18 cellular contexts compared by ENCODE assay signal in genomic region chr12:110745632-110746284, GRCh38. TPM values are rescaled to one million over a fixed set of nuclear protein-coding genes. Genes with fewer than 3 reads are reported as not detected.
DNase-seq lines count a peak whose midpoint lies in the region; ATAC-seq and TF ChIP-seq lines count a peak whose summit lies in the region.
"Had no signal": no experiment of that assay in that cellular context is flagged by ENCODE, and none has a peak within 500 bp of the region (broad histone marks: within the 10 kb centered on the region; RNA-seq: fewer than 3 reads in every experiment).

No MANE protein-coding gene starts in this region.

- no peaks in the 10 kb centered on the region for H3K36me3 Mint-ChIP-seq in mesothelial cell of epicardium
- H3K36me3 Mint-ChIP-seq in type B pancreatic cell, result no peaks in the 10 kb centered on the region
- H3K36me3 Mint-ChIP-seq in immature natural killer cell, result no peaks in the 10 kb centered on the region

- POLR2A ChIA-PET in SK-N-SH (lab: Yijun Ruan, JAX), result no interaction called here

- no peak for TF ChIP-seq RAD21 in SK-N-SH (IDR thresholded peaks at IDR 0.05; ENCODE audit: low read length)

- H2AFZ ChIP-seq in SK-N-SH (ENCODE audit: low read depth) (no peak overlapping the region), mammary epithelial cell (ENCODE audit: low read depth, low read length) (peak overlapping the region; percentile 60)

- TF ChIP-seq EP300 in SK-N-SH (IDR thresholded peaks at IDR 0.05; ENCODE audit: borderline replicate concordance in 1 of 2, low read depth in 1 of 2, low read length in 1 of 2), result no peak

- dilution Hi-C loops in mammary epithelial cell (cut with HindIII; ENCODE audit: low sequenced_read_pairs), result no loop called here

- H3K27me3 Mint-ChIP-seq in mesothelial cell of epicardium (ENCODE audit: low read depth) (no peaks in the 10 kb centered on the region), type B pancreatic cell (peaks cover 5% of the 10 kb centered on the region), immature natural killer cell (ENCODE audit: low read depth in 3 of 3) (peaks cover 12 to 21% (median 13%) of the 10 kb centered on the region in 3 donors)
- H3K27me3 Mint-ChIP-seq: activated T-helper 17 cell treated with anti-CD3 and anti-CD28 coated beads, Interleukin-2, amount 50 U/mL, for 72 hours; stimulated activated memory B cell treated with anti-CD40 and anti-IgM and Interleukin-4, amounts not matched to agents 10 μg/mL and 1 μg/mL and 100 μg/mL, for 72 hours had no signal

- H3K4me1 Mint-ChIP-seq in mesothelial cell of epicardium (peaks cover 28% of the 10 kb centered on the region), type B pancreatic cell (ENCODE audit: unreplicated experiment) (peaks cover 33% of the 10 kb centered on the region), immature natural killer cell (peaks cover 21 to 26% of the 10 kb centered on the region in 2 donors)

- H3K36me3 ChIP-seq in SK-N-SH (replicated peaks in 1 of 2; ENCODE audit: control insufficient read depth in 1 of 2, insufficient read depth in 2 of 2, low read length in 1 of 2) (no peaks in the 10 kb centered on the region), mammary epithelial cell (ENCODE audit: insufficient read depth, low read length) (no peaks in the 10 kb centered on the region)
- H3K36me3 ChIP-seq: BLaER1 treated with 17β-estradiol and CSF1 and Interleukin-3, amounts not matched to agents 10 nM and 100 nM; ovary; right lobe of liver; upper lobe of left lung had no signal

- H3K27ac Mint-ChIP-seq in mesothelial cell of epicardium, result peak overlapping the region; percentile 23
- no peak overlapping the region for H3K27ac Mint-ChIP-seq in type B pancreatic cell
- no peak overlapping the region for H3K27ac Mint-ChIP-seq in immature natural killer cell
- H3K27ac Mint-ChIP-seq: activated T-helper 17 cell treated with anti-CD3 and anti-CD28 coated beads, Interleukin-2, amount 50 U/mL, for 72 hours; stimulated activated memory B cell treated with anti-CD40 and anti-IgM and Interleukin-4, amounts not matched to agents 10 μg/mL and 1 μg/mL and 100 μg/mL, for 72 hours had no signal

- H3K4me2 ChIP-seq in SK-N-SH (0 out of 2 replicates have a peak overlapping the region, but pooled peaks have one; percentile 94), mammary epithelial cell (ENCODE audit: insufficient read depth, low read depth, low read length) (peak overlapping the region; percentile 96)

- TF ChIP-seq CTCF in SK-N-SH (IDR thresholded peaks at IDR 0.05) (no peak), mammary epithelial cell (conservative IDR thresholded peaks at IDR 0.05 in 1 of 2, IDR thresholded peaks at IDR 0.05 in 1 of 2; ENCODE audit: extremely low read depth in 1 of 2, insufficient read depth in 1 of 2, low read depth in 1 of 2, low read length in 2 of 2) (no peak), mesothelial cell of epicardium (IDR thresholded peaks at IDR 0.05; ENCODE audit: unreplicated experiment) (no peak), type B pancreatic cell (conservative IDR thresholded peaks at IDR 0.05) (no peak)

- H3K4me3 ChIP-seq in SK-N-SH (ENCODE audit: low read depth in 2 of 2, low read length in 1 of 2) (no peak overlapping the region), mammary epithelial cell (replicated peaks in 1 of 3; ENCODE audit: insufficient read depth in 1 of 3, low read depth in 2 of 3, low read length in 3 of 3) (no peak overlapping the region)
- H3K4me3 ChIP-seq: BLaER1 treated with 17β-estradiol and CSF1 and Interleukin-3, amounts not matched to agents 10 nM and 100 nM; MG63; ovary; right lobe of liver; upper lobe of left lung had no signal

- peaks cover 11 to 13% of the 10 kb centered on the region in 2 experiments for H3K4me1 ChIP-seq in SK-N-SH (ENCODE audit: control insufficient read depth in 1 of 2, insufficient read depth in 2 of 2, low read depth in 1 of 2, low read length in 1 of 2)
- H3K4me1 ChIP-seq in mammary epithelial cell (ENCODE audit: insufficient read depth, low read length), result peaks cover 22% of the 10 kb centered on the region

- no peak overlapping the region for H3K9ac ChIP-seq in SK-N-SH
- H3K9ac ChIP-seq in mammary epithelial cell (ENCODE audit: insufficient read depth, low read length), result no peak overlapping the region
- H3K9ac ChIP-seq: BLaER1 treated with 17β-estradiol and CSF1 and Interleukin-3, amounts not matched to agents 10 nM and 100 nM had no signal

- BruUV-seq in mammary epithelial cell (replicated peaks; lab: Mats Ljungman, UMichigan), result no TSS peak

- H4K20me1 ChIP-seq in SK-N-SH (ENCODE audit: insufficient read depth) (peaks cover 15% of the 10 kb centered on the region), mammary epithelial cell (ENCODE audit: insufficient read depth, low read length) (peaks cover 6% of the 10 kb centered on the region)

- in situ Hi-C loops in mammary epithelial cell (cut with MboI; ENCODE audit: low sequenced_read_pairs in 2 of 2), result no loop called here

- H3K27me3 ChIP-seq in SK-N-SH (ENCODE audit: insufficient read depth) (no peaks in the 10 kb centered on the region), mammary epithelial cell (ENCODE audit: insufficient read depth, low read length) (no peaks in the 10 kb centered on the region)
- H3K27me3 ChIP-seq: BLaER1 treated with 17β-estradiol and CSF1 and Interleukin-3, amounts not matched to agents 10 nM and 100 nM; MG63; ovary; right lobe of liver; upper lobe of left lung had no signal

- H3K9me2 ChIP-seq in SK-N-SH, result no peaks in the 10 kb centered on the region

- H3K27ac ChIP-seq in SK-N-SH (ENCODE audit: low read depth in 2 of 2, low read length in 1 of 2) (no peak overlapping the region), mammary epithelial cell (ENCODE audit: insufficient read depth, low read depth, low read length) (peak overlapping the region; percentile 31)
- H3K27ac ChIP-seq: BLaER1 treated with 17β-estradiol and CSF1 and Interleukin-3, amounts not matched to agents 10 nM and 100 nM; ovary had no signal

- peaks cover 20% of the 10 kb centered on the region for H3F3A ChIP-seq in SK-N-SH (replicated peaks; ENCODE audit: insufficient read depth)

- CTCF ChIA-PET in SK-N-SH (lab: Yijun Ruan, JAX) (interaction anchor here (0.7 to 3.2 kb wide), 5 partner anchors 17 to 143 kb away, joined by 3 to 9 read pairs (median 4); no protein-coding TSS in a partner anchor), mammary epithelial cell (lab: Charles Lee; ENCODE audit: low non-redundant PET) (no interaction called here)

- no peaks in the 10 kb centered on the region for H3K9me3 ChIP-seq in SK-N-SH
- H3K9me3 ChIP-seq in mammary epithelial cell (replicated peaks; ENCODE audit: insufficient read depth, low read length), result no peaks in the 10 kb centered on the region
- H3K9me3 ChIP-seq: BLaER1 treated with 17β-estradiol and CSF1 and Interleukin-3, amounts not matched to agents 10 nM and 100 nM; MG63; ovary; right lobe of liver; upper lobe of left lung had no signal

- H3K4me3 Mint-ChIP-seq in mesothelial cell of epicardium, result no peak overlapping the region
- peak overlapping the region; percentile 60 for H3K4me3 Mint-ChIP-seq in type B pancreatic cell
- H3K4me3 Mint-ChIP-seq in immature natural killer cell, result no peak overlapping the region
- H3K4me3 Mint-ChIP-seq: activated T-helper 17 cell treated with anti-CD3 and anti-CD28 coated beads, Interleukin-2, amount 50 U/mL, for 72 hours; stimulated activated memory B cell treated with anti-CD40 and anti-IgM and Interleukin-4, amounts not matched to agents 10 μg/mL and 1 μg/mL and 100 μg/mL, for 72 hours had no signal

- H3K9me3 Mint-ChIP-seq in mesothelial cell of epicardium (no peaks in the 10 kb centered on the region), type B pancreatic cell (no peaks in the 10 kb centered on the region), immature natural killer cell (no peaks in the 10 kb centered on the region)
- H3K9me3 Mint-ChIP-seq: activated T-helper 17 cell treated with anti-CD3 and anti-CD28 coated beads, Interleukin-2, amount 50 U/mL, for 72 hours; stimulated activated memory B cell treated with anti-CD40 and anti-IgM and Interleukin-4, amounts not matched to agents 10 μg/mL and 1 μg/mL and 100 μg/mL, for 72 hours had no signal

- DNase-seq in SK-N-SH (no peak), mammary epithelial cell (peak; percentile 8), mesothelial cell of epicardium (ENCODE audit: low spot score in 2 of 2, unreplicated experiment in 2 of 2) (no peak), type B pancreatic cell (ENCODE audit: extremely low spot score, unreplicated experiment) (no peak), immature natural killer cell (no peak), NCI-H524 treated with DMSO at 0.1 percent for 48 hours (lab: John Stamatoyannopoulos, UW) (no peak)
- DNase-seq: erythroblast, left ventricle myocardium superior, NCI-H82, ovary had no signal

- H3K79me2 ChIP-seq in SK-N-SH (ENCODE audit: insufficient read depth), result peaks cover 19% of the 10 kb centered on the region
- peaks cover 22% of the 10 kb centered on the region for H3K79me2 ChIP-seq in mammary epithelial cell (ENCODE audit: insufficient read depth, low read length)

- WGBS in SK-N-SH (ENCODE audit: low lambda C conversion rate), result 97% methylated on average over 14 of the region's 14 CpGs
- WGBS in mammary epithelial cell (ENCODE audit: low coverage, missing lambda C conversion rate), result 50% methylated on average over 11 of the region's 14 CpGs

- intact Hi-C loops in mammary epithelial cell (cut with micrococcal nuclease), result no loop called here

- ATAC-seq in SK-N-SH treated with all-trans-retinoic acid at 6 μM for 48 hours, result no peak
- ATAC-seq in GM21390 (IDR thresholded peaks at IDR 0.05; ENCODE audit: unreplicated experiment), result no peak
- ATAC-seq: activated T-helper 17 cell treated with anti-CD3 and anti-CD28 coated beads, Interleukin-2, amount 50 U/mL, for 72 hours; left ventricle myocardium superior; stimulated activated memory B cell treated with anti-CD40 and anti-IgM and Interleukin-4, amounts not matched to agents 10 μg/mL and 1 μg/mL and 100 μg/mL, for 72 hours had no signal

RNA-seq across cellular contexts. Expression of gene PPP1CC, which starts 3.1 kb away (rescaled TPM):
- polyA plus RNA-seq in SK-N-SH (2012; rRNA removed) (62.0 and 74.3 TPM in 2 replicates), mammary epithelial cell (80.4 TPM), immature natural killer cell (100 to 1,000 TPM in 1 of 3 donors, 10 to 100 TPM in 2; 74.3 to 116 (median 89.8) TPM)
- 90.5 and 111 TPM in 2 replicates for polyA plus RNA-seq in SK-N-SH (2012; cell fraction: cytosol; rRNA removed)
- polyA plus RNA-seq in SK-N-SH (2012; cell fraction: nucleus; rRNA removed), result 34.3 and 68.3 TPM in 2 replicates
- total RNA-seq in mammary epithelial cell (100 to 1,000 TPM in 1 of 2 donors, 10 to 100 TPM in 1; 91.0 to 116 TPM), mesothelial cell of epicardium (147 to 156 TPM (median 150 TPM) in 3 replicates), type B pancreatic cell (ENCODE audit: low replicate concordance) (135 and 174 TPM in 2 replicates)
- polyA minus RNA-seq in mammary epithelial cell, result 76.0 TPM

RNA-seq across cellular contexts. Expression of gene HVCN1, which starts 56.8 kb away (rescaled TPM):
- polyA plus RNA-seq in SK-N-SH (2012; rRNA removed) (0.03 TPM in 2 replicates), mammary epithelial cell (not detected), immature natural killer cell (10 to 100 TPM; 28.8 to 54.0 (median 33.3) TPM)
- polyA plus RNA-seq in SK-N-SH (2012; cell fraction: cytosol; rRNA removed), result 0.03 and 0.10 TPM in 2 replicates
- polyA plus RNA-seq in SK-N-SH (2012; cell fraction: nucleus; rRNA removed), result 0.09 TPM in 1 of 2 replicates, not detected in the other
- total RNA-seq in mammary epithelial cell (under 1 TPM in 1 of 2 donors, not detected in 1; 0.33 TPM), mesothelial cell of epicardium (5.1 to 7.0 TPM (median 6.1 TPM) in 3 replicates), type B pancreatic cell (ENCODE audit: low replicate concordance) (0.64 and 3.1 TPM in 2 replicates)
- polyA minus RNA-seq in mammary epithelial cell, result not detected
